11 cellular contexts compared by ENCODE assay signal in genomic region chr5:81268797-81269196, GRCh38. TPM values are rescaled to one million over a fixed set of nuclear protein-coding genes. Genes with fewer than 3 reads are reported as not detected.
DNase-seq lines count a peak whose midpoint lies in the region; ATAC-seq and TF ChIP-seq lines count a peak whose summit lies in the region.
"Had no signal": no experiment of that assay in that cellular context is flagged by ENCODE, and none has a peak within 500 bp of the region (broad histone marks: within the 10 kb centered on the region; RNA-seq: fewer than 3 reads in every experiment).

No MANE protein-coding gene starts in this region.

- H3K9me3 ChIP-seq in trophoblast cell (ENCODE audit: insufficient read depth, low read depth, low read length), result no peaks in the 10 kb centered on the region

- H3K4me1 ChIP-seq in trophoblast cell (ENCODE audit: control insufficient read depth in 1 of 2, insufficient read depth in 2 of 2, low read length in 2 of 2), result peaks cover 9 to 16% of the 10 kb centered on the region in 2 experiments

- ATAC-seq in GM18907 (IDR thresholded peaks at IDR 0.05; ENCODE audit: unreplicated experiment), result no peak
- ATAC-seq: natural killer cell treated with Interleukin-12 subunit alpha and Interleukin-12 subunit beta and Interleukin-15 and Interleukin-18, amount 100 ng/mL, for 72 hours had no signal

- no peak overlapping the region for H4K12ac ChIP-seq in trophoblast cell (ENCODE audit: low read depth, low read length)

- no peak overlapping the region for H3K9ac ChIP-seq in trophoblast cell (ENCODE audit: low read length)

- H3K4me1 Mint-ChIP-seq in Calu3 (ENCODE audit: low read depth, unreplicated experiment), result peaks cover 33% of the 10 kb centered on the region

- H3K4me3 ChIP-seq in NB4 (ENCODE audit: low read depth, low read length) (no peak overlapping the region), trophoblast cell (ENCODE audit: low read depth, low read length) (no peak overlapping the region)

- peaks cover 3% of the 10 kb centered on the region for H3K79me1 ChIP-seq in trophoblast cell (ENCODE audit: low read length)

- no peak overlapping the region for H3K4me3 Mint-ChIP-seq in Calu3 (ENCODE audit: low read depth, unreplicated experiment)
- H3K4me3 Mint-ChIP-seq: activated B cell treated with CpG ODN at 0.5 μM for 24 hours; natural killer cell treated with Interleukin-12 subunit alpha and Interleukin-12 subunit beta and Interleukin-15 and Interleukin-18, amount 100 ng/mL, for 72 hours had no signal

- peaks cover 5% of the 10 kb centered on the region for H3K36me3 Mint-ChIP-seq in Calu3 (ENCODE audit: insufficient read depth, unreplicated experiment)

- peaks cover 0 to 1% of the 10 kb centered on the region in 2 experiments for H3K36me3 ChIP-seq in trophoblast cell (ENCODE audit: control insufficient read depth in 1 of 2, insufficient read depth in 2 of 2, low read length in 2 of 2)

- H4K91ac ChIP-seq in trophoblast cell (ENCODE audit: low read depth, low read length), result peak overlapping the region; percentile 28

- DNase-seq in Calu3, result no peak
- DNase-seq in NB4 (ENCODE audit: low read depth), result peak; percentile 14
- peak; percentile 46 for DNase-seq in dermis blood vessel endothelial cell
- DNase-seq in trophoblast cell, result peak in 1 of 2 donors; percentile 38
- DNase-seq in HuH-7 (ENCODE audit: low spot score), result no peak
- DNase-seq in NCI-H1436 (lab: John Stamatoyannopoulos, UW), result no peak
- no peak for DNase-seq in NCI-H2029 treated with DMSO at 0.1 percent for 48 hours (lab: John Stamatoyannopoulos, UW)
- DNase-seq: activated B cell treated with CpG ODN at 0.5 μM for 24 hours, glutamatergic neuron had no signal

- H2BK120ac ChIP-seq in trophoblast cell (ENCODE audit: insufficient read depth, low read length, poor library complexity), result no peak overlapping the region

- H4K8ac ChIP-seq in trophoblast cell (ENCODE audit: low read depth, low read length), result no peak overlapping the region

- no peak overlapping the region for H2AK5ac ChIP-seq in trophoblast cell (ENCODE audit: low read length)

- no peak overlapping the region for H3K4me2 ChIP-seq in trophoblast cell (ENCODE audit: low read length)

- CTCF ChIA-PET in Calu3 (lab: Charles Lee), result interaction anchor here (1.0 kb wide), 1 partner anchor 31 kb away, joined by 4 read pairs; no protein-coding TSS in a partner anchor

- H3K4ac ChIP-seq in trophoblast cell (ENCODE audit: low read depth, low read length), result peak overlapping the region; percentile 10

- no peaks in the 10 kb centered on the region for H3K27me3 ChIP-seq in trophoblast cell (ENCODE audit: insufficient read depth, low read length)

- intact Hi-C loops in Calu3 (cut with micrococcal nuclease; ENCODE audit: unreplicated experiment), result loop anchor here (2.0 kb wide), 1 partner anchor 32 kb away; the partner anchor contains the start of gene ZCCHC9

- no peaks in the 10 kb centered on the region for H3K27me3 Mint-ChIP-seq in Calu3 (ENCODE audit: unreplicated experiment)
- H3K27me3 Mint-ChIP-seq: activated B cell treated with CpG ODN at 0.5 μM for 24 hours; natural killer cell treated with Interleukin-12 subunit alpha and Interleukin-12 subunit beta and Interleukin-15 and Interleukin-18, amount 100 ng/mL, for 72 hours had no signal

- H2BK5ac ChIP-seq in trophoblast cell (ENCODE audit: low read depth, low read length, poor library complexity), result peak overlapping the region; percentile 56

- no peak overlapping the region for H3K23ac ChIP-seq in trophoblast cell (ENCODE audit: low read length)

- peaks cover 2% of the 10 kb centered on the region for H3K79me2 ChIP-seq in trophoblast cell (ENCODE audit: control insufficient read depth, insufficient read depth, low read length, poor library complexity)

- TF ChIP-seq CTCF in Calu3 (IDR thresholded peaks at IDR 0.05; ENCODE audit: unreplicated experiment) (no peak), NB4 (IDR thresholded peaks at IDR 0.05; ENCODE audit: low read depth, low read length) (no peak)

- peak overlapping the region; percentile 5 for H3K27ac Mint-ChIP-seq in Calu3 (ENCODE audit: unreplicated experiment)
- H3K27ac Mint-ChIP-seq: activated B cell treated with CpG ODN at 0.5 μM for 24 hours; natural killer cell treated with Interleukin-12 subunit alpha and Interleukin-12 subunit beta and Interleukin-15 and Interleukin-18, amount 100 ng/mL, for 72 hours had no signal

- H3K18ac ChIP-seq in trophoblast cell (ENCODE audit: low read length), result no peak overlapping the region

- peak overlapping the region; percentile 60 for H3K27ac ChIP-seq in trophoblast cell (ENCODE audit: low read depth, low read length)

- TF ChIP-seq POLR2A in NB4 (IDR thresholded peaks at IDR 0.05; ENCODE audit: extremely low read depth, insufficient read length), result no peak

- no peak overlapping the region for H2AFZ ChIP-seq in trophoblast cell (ENCODE audit: insufficient read depth, low read length, poor library complexity)

- no CpG with 5 or more reads among the region's 1 CpG for WGBS in trophoblast cell (ENCODE audit: extremely low coverage, insufficient coverage, insufficient read length)

- peak overlapping the region; percentile 24 for H2BK12ac ChIP-seq in trophoblast cell (ENCODE audit: low read length)

- BruUV-seq in Calu3 (replicated peaks; lab: Mats Ljungman, UMichigan), result no TSS peak

- H3K14ac ChIP-seq in trophoblast cell (ENCODE audit: low read length), result peak overlapping the region; percentile 66

- no peaks in the 10 kb centered on the region for H3K9me3 Mint-ChIP-seq in Calu3 (ENCODE audit: low read depth, unreplicated experiment)

RNA-seq across cellular contexts. Expression of gene ZCCHC9, which starts 32.6 kb away (rescaled TPM):
- total RNA-seq in Calu3 (2022) (34.9 and 36.1 TPM in 2 replicates), dermis blood vessel endothelial cell (20.7 and 26.4 TPM in 2 replicates)
- 49.2 and 51.5 TPM in 2 replicates for polyA plus RNA-seq in trophoblast cell (2013)

RNA-seq across cellular contexts. Expression of gene CKMT2, which starts 35.7 kb away (rescaled TPM):
- 0.24 TPM in 1 of 2 replicates, not detected in the other for total RNA-seq in Calu3 (2022)
- total RNA-seq in dermis blood vessel endothelial cell, result 0.51 and 0.56 TPM in 2 replicates
- 4.3 TPM in 2 replicates for polyA plus RNA-seq in trophoblast cell (2013)
- total RNA-seq: activated B cell treated with CpG ODN at 0.5 μM for 24 hours; natural killer cell treated with Interleukin-12 subunit alpha and Interleukin-12 subunit beta and Interleukin-15 and Interleukin-18, amount 100 ng/mL, for 72 hours had no signal

Comparison
In these comparisons a context has a peak if more than half of its experiments do, and no peak if none do; other contexts are left out.
1. DNase-seq: peak in NB4 (single experiment) and dermis blood vessel endothelial cell (single experiment); none in Calu3 (single experiment), HuH-7 (single experiment), NCI-H1436 (single experiment) and NCI-H2029 treated with DMSO at 0.1 percent for 48 hours (single experiment).